In genomic region chr1:115649964-115650363, GRCh38 we compare ENCODE assay signal across 17 cellular contexts. TPM values are rescaled to one million over a fixed set of nuclear protein-coding genes. Genes with fewer than 3 reads are reported as not detected.
DNase-seq lines count a peak whose midpoint lies in the region; ATAC-seq, FAIRE-seq and TF ChIP-seq lines count a peak whose summit lies in the region.
"Had no signal": no experiment of that assay in that cellular context is flagged by ENCODE, and none has a peak within 500 bp of the region (broad histone marks: within the 10 kb centered on the region; RNA-seq: fewer than 3 reads in every experiment).

No MANE protein-coding gene starts in this region.

- H3K9me2 ChIP-seq in MM.1S (replicated peaks; ENCODE audit: insufficient read depth, low read length) = no peaks in the 10 kb centered on the region

- peak overlapping the region; percentile 18; the same call in 1 of the 2 replicates for H3K4me3 ChIP-seq in GM12864 (ENCODE audit: low read depth, low read length)
- H3K4me3 ChIP-seq in MM.1S (ENCODE audit: low read length) = peak overlapping the region; percentile 32
- H3K4me3 ChIP-seq in ascending aorta = no peak overlapping the region
- H3K4me3 ChIP-seq: body of pancreas, prostate gland, testis had no signal

- H3K9ac ChIP-seq in MM.1S (ENCODE audit: low read length) = peak overlapping the region; percentile 51; the same call in 1 of the 2 replicates

- peaks cover 40% of the 10 kb centered on the region for H3K79me2 ChIP-seq in MM.1S (ENCODE audit: low read length)

- H3K9me3 Mint-ChIP-seq in nephron progenitor cell = no peaks in the 10 kb centered on the region
- H3K9me3 Mint-ChIP-seq: effector memory CD8-positive, alpha-beta T cell had no signal

- peak overlapping the region; percentile 99 for H3K27ac Mint-ChIP-seq in nephron progenitor cell
- H3K27ac Mint-ChIP-seq: activated CD8-positive, alpha-beta T cell treated with anti-CD3 and anti-CD28 coated beads, Interleukin-2, amount 10 ng/mL, durations not matched to agents 7 days and 5 days; effector memory CD8-positive, alpha-beta T cell had no signal

- H3K27me3 Mint-ChIP-seq in nephron progenitor cell (ENCODE audit: low read depth, poor library complexity) = peaks cover 3% of the 10 kb centered on the region
- H3K27me3 Mint-ChIP-seq: effector memory CD8-positive, alpha-beta T cell had no signal

- no peak overlapping the region for H2AFZ ChIP-seq in MM.1S (ENCODE audit: low read length)

- H3K27me3 ChIP-seq in MM.1S (replicated peaks; ENCODE audit: insufficient read depth, low read length) (no peaks in the 10 kb centered on the region), ascending aorta (no peaks in the 10 kb centered on the region)
- H3K27me3 ChIP-seq: body of pancreas, testis had no signal

- no peaks in the 10 kb centered on the region for H3K9me3 ChIP-seq in MM.1S (replicated peaks; ENCODE audit: insufficient read depth, low read length)
- no peaks in the 10 kb centered on the region for H3K9me3 ChIP-seq in ascending aorta
- H3K9me3 ChIP-seq: body of pancreas, prostate gland, testis had no signal

- peaks cover 20% of the 10 kb centered on the region for H3K36me3 Mint-ChIP-seq in nephron progenitor cell (ENCODE audit: low read depth)

- H3K36me3 ChIP-seq in MM.1S (replicated peaks; ENCODE audit: insufficient read depth, low read length) (no peaks in the 10 kb centered on the region), ascending aorta (no peaks in the 10 kb centered on the region)
- H3K36me3 ChIP-seq: prostate gland had no signal

- H3F3A ChIP-seq in MM.1S (ENCODE audit: insufficient read depth, low read length) = peaks cover 23% of the 10 kb centered on the region

- H3K4me1 Mint-ChIP-seq in nephron progenitor cell = peaks cover 9% of the 10 kb centered on the region

- intact Hi-C loops in ascending aorta (cut with DNase I) = no loop called here

- no peak for ATAC-seq in esophagus mucosa
- ATAC-seq: activated CD8-positive, alpha-beta T cell treated with anti-CD3 and anti-CD28 coated beads, Interleukin-2, amount 10 ng/mL, durations not matched to agents 7 days and 5 days; body of pancreas; effector memory CD8-positive, alpha-beta T cell had no signal

- TF ChIP-seq CTCF in GM12864 (IDR thresholded peaks at IDR 0.05; ENCODE audit: low read depth, low read length, missing control alignments) (no peak), MM.1S (IDR thresholded peaks at IDR 0.05; ENCODE audit: low read length) (no peak), nephron progenitor cell (IDR thresholded peaks at IDR 0.05) (no peak), ascending aorta (IDR thresholded peaks at IDR 0.05) (no peak)

- H3K4me2 ChIP-seq in MM.1S (ENCODE audit: low read depth, low read length) = peak overlapping the region; percentile 86

- DNase-seq in GM12864 (ENCODE audit: low read depth) = no peak
- DNase-seq in MM.1S = no peak
- peak; percentile 31 for DNase-seq in dermis blood vessel endothelial cell
- peak; percentile 28 for DNase-seq in nephron progenitor cell
- no peak for DNase-seq in ascending aorta (ENCODE audit: low spot score in 2 of 2)
- DNase-seq in RCC 7860 (ENCODE audit: low spot score) = no peak
- no peak for DNase-seq in SIG-M5 (lab: John Stamatoyannopoulos, UW)
- DNase-seq: activated CD8-positive, alpha-beta T cell treated with anti-CD3 and anti-CD28 coated beads, Interleukin-2, amount 10 ng/mL, durations not matched to agents 7 days and 5 days; activated gamma-delta T cell; effector memory CD8-positive, alpha-beta T cell; foreskin fibroblast; NCI-H2107; testis had no signal

- FAIRE-seq in RCC 7860 (lab: Jason Lieb, UNC) = no peak
- FAIRE-seq: D721Med had no signal

- no peaks in the 10 kb centered on the region for H4K20me1 ChIP-seq in MM.1S (ENCODE audit: insufficient read depth, low read length)

- peaks cover 26% of the 10 kb centered on the region for H3K4me1 ChIP-seq in MM.1S (ENCODE audit: low read length)
- peaks cover 3 to 8% of the 10 kb centered on the region in 2 donors for H3K4me1 ChIP-seq in ascending aorta

- H3K4me3 Mint-ChIP-seq in nephron progenitor cell = peak overlapping the region; percentile 73
- H3K4me3 Mint-ChIP-seq: activated CD8-positive, alpha-beta T cell treated with anti-CD3 and anti-CD28 coated beads, Interleukin-2, amount 10 ng/mL, durations not matched to agents 7 days and 5 days; effector memory CD8-positive, alpha-beta T cell had no signal

- H3K27ac ChIP-seq in MM.1S (ENCODE audit: low read length) (peak overlapping the region; percentile 86), ascending aorta (no peak overlapping the region)
- H3K27ac ChIP-seq: body of pancreas, prostate gland had no signal

RNA-seq across cellular contexts. Expression of gene VANGL1, which starts 8.2 kb away (rescaled TPM):
- total RNA-seq in dermis blood vessel endothelial cell (16.3 and 24.3 TPM in 2 replicates), ascending aorta (8.0 TPM), esophagus mucosa (15.5 TPM)

Comparison
In these comparisons a context has a peak if more than half of its experiments do, and no peak if none do; other contexts are left out.
1. DNase-seq: peak in dermis blood vessel endothelial cell (single experiment) and nephron progenitor cell (single experiment); none in GM12864 (single experiment), MM.1S (single experiment), ascending aorta (0 of 2), RCC 7860 (single experiment) and SIG-M5 (single experiment).
2. H3K4me3 ChIP-seq: peak in GM12864 (single experiment) and MM.1S (single experiment); none in ascending aorta (0 of 2).